ENCODE assay signal across 1 cellular context in genomic region chr9:121721770-121722169, GRCh38.
TF ChIP-seq lines count a peak whose summit lies in the region.

No MANE protein-coding gene starts in this region.

TF ChIP-seq in HCT116, 20 proteins besides CTCF, POLR2A, EP300 and RAD21:
- no peak for TF ChIP-seq SP1 (IDR thresholded peaks at IDR 0.05; ENCODE audit: low read depth)
- TF ChIP-seq, protein P1, sequence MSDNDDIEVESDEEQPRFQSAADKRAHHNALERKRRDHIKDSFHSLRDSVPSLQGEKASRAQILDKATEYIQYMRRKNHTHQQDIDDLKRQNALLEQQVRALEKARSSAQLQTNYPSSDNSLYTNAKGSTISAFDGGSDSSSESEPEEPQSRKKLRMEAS (IDR thresholded peaks at IDR 0.05): no peak
